1 cellular context compared by ENCODE assay signal in genomic region chr3:25781758-25782594, GRCh38.
A peak's percentile ranks its signal among the peaks of the same experiment; 100 is the strongest.
TF ChIP-seq lines count a peak whose summit lies in the region.

No MANE protein-coding gene starts in this region.

TF ChIP-seq in GM12878, 131 proteins besides CTCF, POLR2A, EP300 and RAD21 (continued from another document and continues in another):
- TF ChIP-seq RELB (IDR thresholded peaks at IDR 0.05; ENCODE audit: low read depth) (peak; percentile 62; the same call in 1 of the 2 replicates), PML (IDR thresholded peaks at IDR 0.05; ENCODE audit: low read length) (peak; percentile 52; the same call in 1 of the 2 replicates), E2F4 (IDR thresholded peaks at IDR 0.05; ENCODE audit: low read depth, low read length) (no peak), TCF7 (IDR thresholded peaks at IDR 0.05; ENCODE audit: borderline replicate concordance) (no peak), SREBF2 (IDR thresholded peaks at IDR 0.05; ENCODE audit: low read length) (no peak), ELK1 (IDR thresholded peaks at IDR 0.05; ENCODE audit: low read depth, low read length) (no peak), RBBP5 (conservative IDR thresholded peaks at IDR 0.05) (no peak), KLF5 (IDR thresholded peaks at IDR 0.05; ENCODE audit: partially characterized antibody) (no peak), CEBPB (IDR thresholded peaks at IDR 0.05; ENCODE audit: borderline replicate concordance in 1 of 2, low read depth in 2 of 2, low read length in 2 of 2) (0 out of 4 replicates have a peak, but pooled peaks of 1 of the 2 experiments have one; percentile 65), FOXM1 (IDR thresholded peaks at IDR 0.05; ENCODE audit: low read depth, low read length) (peak; percentile 62), FOXK2 (IDR thresholded peaks at IDR 0.05) (no peak), PAX8 (IDR thresholded peaks at IDR 0.05) (no peak), HDAC2 (IDR thresholded peaks at IDR 0.05) (no peak), DPF2 (IDR thresholded peaks at IDR 0.05) (0 out of 2 replicates have a peak, but pooled peaks have one; percentile 41), ESRRA (IDR thresholded peaks at IDR 0.05; ENCODE audit: low read length) (no peak), USF2 (IDR thresholded peaks at IDR 0.05; ENCODE audit: borderline replicate concordance, low read depth, low read length) (no peak; the same call in 1 of the 2 replicates), POLR2AphosphoS2 (IDR thresholded peaks at IDR 0.05; ENCODE audit: low read depth, low read length) (no peak), RUNX3 (IDR thresholded peaks at IDR 0.05; ENCODE audit: low read length) (peak; percentile 87), ATF2 (IDR thresholded peaks at IDR 0.05; ENCODE audit: low read length) (peak; percentile 75), PAX5 (IDR thresholded peaks at IDR 0.05; ENCODE audit: borderline replicate concordance, low read depth, low read length) (no peak), RFX5 (IDR thresholded peaks at IDR 0.05; ENCODE audit: low read depth, low read length) (no peak), ETV6 (conservative IDR thresholded peaks at IDR 0.05 in 1 of 2, IDR thresholded peaks at IDR 0.05 in 1 of 2; ENCODE audit: borderline replicate concordance in 1 of 2, low read depth in 1 of 2) (no peak), CBX3 (IDR thresholded peaks at IDR 0.05; ENCODE audit: borderline replicate concordance, low read depth) (no peak), ZZZ3 (IDR thresholded peaks at IDR 0.05; ENCODE audit: control insufficient read depth, insufficient read length, low read depth) (no peak), MYC (IDR thresholded peaks at IDR 0.05; ENCODE audit: insufficient read depth, insufficient read length, insufficient replicate concordance, low read length, severe bottlenecking) (no peak), SIN3A (IDR thresholded peaks at IDR 0.05; ENCODE audit: low read depth, low read length) (no peak), HDAC6 (IDR thresholded peaks at IDR 0.05; ENCODE audit: unreplicated experiment) (no peak), NR2C1 (IDR thresholded peaks at IDR 0.05) (no peak), ZBTB40 (IDR thresholded peaks at IDR 0.05; ENCODE audit: borderline replicate concordance) (no peak), MAX (IDR thresholded peaks at IDR 0.05; ENCODE audit: low read depth, low read length) (no peak), POU2F2 (IDR thresholded peaks at IDR 0.05; ENCODE audit: borderline replicate concordance, low read depth, low read length) (peak; percentile 96), RCOR1 (conservative IDR thresholded peaks at IDR 0.05; ENCODE audit: low read depth, low read length) (no peak), SMARCA5 (IDR thresholded peaks at IDR 0.05) (0 out of 2 replicates have a peak, but pooled peaks have one; percentile 15), EED (IDR thresholded peaks at IDR 0.05; ENCODE audit: low read depth) (peak; percentile 56; the same call in 1 of the 2 replicates), ZBTB33 (IDR thresholded peaks at IDR 0.05) (no peak), ZNF24 (IDR thresholded peaks at IDR 0.05) (no peak), MTA3 (IDR thresholded peaks at IDR 0.05; ENCODE audit: borderline replicate concordance, low read length) (no peak), ZNF274 (IDR thresholded peaks at IDR 0.05; ENCODE audit: insufficient read depth, insufficient read length) (no peak), ZBTB11 (CRISPR knock-in tag; IDR thresholded peaks at IDR 0.05) (no peak), CEBPZ (IDR thresholded peaks at IDR 0.05; ENCODE audit: low read depth, low read length) (no peak), SUPT20H (IDR thresholded peaks at IDR 0.05; ENCODE audit: borderline replicate concordance, control insufficient read depth, low read depth, low read length) (no peak), SREBF1 (IDR thresholded peaks at IDR 0.05; ENCODE audit: low read length) (no peak)
